Comparison of ENCODE assay signal across 17 cellular contexts in genomic region chr3:169304716-169305115, GRCh38.
DNase-seq lines count a peak whose midpoint lies in the region; ATAC-seq and TF ChIP-seq lines count a peak whose summit lies in the region.
"Had no signal": no experiment of that assay in that cellular context is flagged by ENCODE, and none has a peak within 500 bp of the region (broad histone marks: within the 10 kb centered on the region; RNA-seq: fewer than 3 reads in every experiment).

No MANE protein-coding gene starts in this region.

- H3K27ac ChIP-seq in SK-N-MC (peak overlapping the region; percentile 43; the same call in 1 of the 2 replicates), hepatocyte (peak overlapping the region; percentile 22), stomach (peak overlapping the region in 4 of 5 donors; percentile 50 to 66 (median 59))
- H3K27ac ChIP-seq: GM23248 had no signal

- H3K79me2 ChIP-seq in hepatocyte = no peaks in the 10 kb centered on the region

- ATAC-seq in GM21717 (IDR thresholded peaks at IDR 0.05; ENCODE audit: unreplicated experiment) = no peak
- ATAC-seq: HepG2 had no signal

- no peaks in the 10 kb centered on the region for H3K36me3 ChIP-seq in SK-N-MC (ENCODE audit: insufficient read depth, low read length)
- no peaks in the 10 kb centered on the region for H3K36me3 ChIP-seq in hepatocyte (replicated peaks; ENCODE audit: insufficient read depth, low read depth)
- no peaks in the 10 kb centered on the region for H3K36me3 ChIP-seq in stomach
- H3K36me3 ChIP-seq: BE2C, HAP-1 had no signal

- no peak overlapping the region for H2AFZ ChIP-seq in hepatocyte
- H2AFZ ChIP-seq: GM23248 had no signal

- WGBS in hepatocyte (ENCODE audit: low lambda C conversion rate, missing lambda C conversion rate) = 75% methylated on average over 2 of the region's 2 CpGs
- 18 to 65% (median 42%) methylated on average over 2 of the region's 2 CpGs for WGBS in stomach, 5 donors

- H4K20me1 ChIP-seq in hepatocyte (ENCODE audit: insufficient read depth, poor library complexity, severe bottlenecking) = no peaks in the 10 kb centered on the region

- no peak for TF ChIP-seq EP300 in stomach (IDR thresholded peaks at IDR 0.05)

- H3K9me3 ChIP-seq in SK-N-MC (ENCODE audit: low read depth, low read length) = no peaks in the 10 kb centered on the region
- H3K9me3 ChIP-seq in hepatocyte (ENCODE audit: low read depth) = no peaks in the 10 kb centered on the region
- H3K9me3 ChIP-seq in stomach = no peaks in the 10 kb centered on the region
- H3K9me3 ChIP-seq: BE2C, HAP-1 had no signal

- H3K27me3 ChIP-seq in hepatocyte = no peaks in the 10 kb centered on the region
- no peaks in the 10 kb centered on the region for H3K27me3 ChIP-seq in stomach
- H3K27me3 ChIP-seq: BE2C had no signal

- 0 out of 2 replicates have a peak overlapping the region, but pooled peaks have one; percentile 13 for H3K4me3 ChIP-seq in SK-N-MC
- H3K4me3 ChIP-seq in hepatocyte = no peak overlapping the region
- no peak overlapping the region for H3K4me3 ChIP-seq in stomach
- H3K4me3 ChIP-seq: GM23248, HAP-1 had no signal

- peak overlapping the region; percentile 4 for H3K9ac ChIP-seq in SK-N-MC (ENCODE audit: insufficient read length)
- H3K9ac ChIP-seq: GM23248 had no signal

- H3K9me2 ChIP-seq in hepatocyte (replicated peaks; ENCODE audit: insufficient read depth) = no peaks in the 10 kb centered on the region

- peak overlapping the region; percentile 12 for H3K4me2 ChIP-seq in hepatocyte

- DNase-seq in SK-N-MC (ENCODE audit: low read depth, low spot score) (no peak), hepatocyte (ENCODE audit: low spot score) (no peak), stomach (no peak), NCI-H1930 (lab: John Stamatoyannopoulos, UW) (no peak), SK-N-DZ (ENCODE audit: low spot score) (no peak)
- DNase-seq: ACHN; BE2C; C1 segment of cervical spinal cord; CD4-positive, CD25-positive, alpha-beta regulatory T cell; CD8-positive, alpha-beta memory T cell; COR-L47; DMS79 treated with DMSO at 0.1 percent for 48 hours; GF-D8; GM23248 had no signal

- TF ChIP-seq POLR2A in stomach (IDR thresholded peaks at IDR 0.05) = no peak

- intact Hi-C loops in stomach (cut with DNase I; ENCODE audit: low total_unique reads) = no loop called here

- TF ChIP-seq CTCF in hepatocyte (IDR thresholded peaks at IDR 0.05; ENCODE audit: poor library complexity) (no peak), stomach (IDR thresholded peaks at IDR 0.05) (no peak)

- H3K4me1 ChIP-seq in hepatocyte (ENCODE audit: insufficient read depth) (no peaks in the 10 kb centered on the region), stomach (peaks cover 5 to 64% (median 26%) of the 10 kb centered on the region in 4 donors)
- H3K4me1 ChIP-seq: HAP-1 had no signal
